Comparison of ENCODE assay signal across 11 cellular contexts in genomic region chr13:85497652-85498051, GRCh38.
DNase-seq lines count a peak whose midpoint lies in the region; ATAC-seq and TF ChIP-seq lines count a peak whose summit lies in the region.
"Had no signal": no experiment of that assay in that cellular context is flagged by ENCODE, and none has a peak within 500 bp of the region (broad histone marks: within the 10 kb centered on the region; RNA-seq: fewer than 3 reads in every experiment).

No MANE protein-coding gene starts in this region.

- H3K27me3 ChIP-seq in brain microvascular endothelial cell (replicated peaks) = no peaks in the 10 kb centered on the region
- H3K27me3 ChIP-seq: suprapubic skin had no signal

- TF ChIP-seq CTCF in AG09319 (IDR thresholded peaks at IDR 0.05; ENCODE audit: low read depth, low read length) = no peak
- TF ChIP-seq CTCF in brain microvascular endothelial cell (IDR thresholded peaks at IDR 0.05; ENCODE audit: low read depth, low read length, missing control alignments) = no peak

- no peak for TF ChIP-seq EP300 in Ishikawa (IDR thresholded peaks at IDR 0.05; ENCODE audit: borderline replicate concordance)

- H3K4me3 ChIP-seq in brain microvascular endothelial cell (ENCODE audit: low read depth, low read length) = no peak overlapping the region
- H3K4me3 ChIP-seq: suprapubic skin had no signal

- in situ Hi-C loops in brain microvascular endothelial cell (cut with HindIII; ENCODE audit: low pct_ligation_motif_present, low sequenced_read_pairs) = no loop called here

- no peak for ATAC-seq in GM19023 (IDR thresholded peaks at IDR 0.05; ENCODE audit: unreplicated experiment)

- no peaks in the 10 kb centered on the region for H3K36me3 ChIP-seq in brain microvascular endothelial cell (replicated peaks)
- H3K36me3 ChIP-seq: suprapubic skin had no signal

- peak overlapping the region; percentile 18 for H3K27ac ChIP-seq in brain microvascular endothelial cell
- H3K27ac ChIP-seq: suprapubic skin had no signal

- no peak for TF ChIP-seq RAD21 in Ishikawa (IDR thresholded peaks at IDR 0.05; ENCODE audit: low read depth)

- DNase-seq in AG09319 (ENCODE audit: extremely low read depth, low read depth) = peak; percentile 82
- DNase-seq in brain microvascular endothelial cell = peak; percentile 99
- DNase-seq in kidney tubule cell (ENCODE audit: low spot score) = peak; percentile 6
- DNase-seq in dermis blood vessel endothelial cell = no peak
- no peak for DNase-seq in Ammon's horn (ENCODE audit: low spot score)
- no peak for DNase-seq in activated gamma-delta T cell treated with Interleukin-2 at 50 U/mL for 16 hours
- DNase-seq: NCI-H2227 treated with DMSO at 0.1 percent for 48 hours, RPMI8226 had no signal

TF ChIP-seq in Ishikawa, 13 proteins besides CTCF, POLR2A, EP300 and RAD21:
- TF ChIP-seq TEAD4 (IDR thresholded peaks at IDR 0.05) (peak; percentile 64), EGR1 (IDR thresholded peaks at IDR 0.05) (no peak), MAX (IDR thresholded peaks at IDR 0.05) (no peak), REST (IDR thresholded peaks at IDR 0.05; ENCODE audit: low read depth) (no peak), NFIC (IDR thresholded peaks at IDR 0.05) (no peak)

Comparison
In these comparisons a context has a peak if more than half of its experiments do, and no peak if none do; other contexts are left out.
1. DNase-seq: peak in AG09319 (single experiment), brain microvascular endothelial cell (single experiment) and kidney tubule cell (single experiment); none in dermis blood vessel endothelial cell (single experiment), Ammon's horn (single experiment) and activated gamma-delta T cell treated with Interleukin-2 at 50 U/mL for 16 hours (single experiment).